Comparison of ENCODE assay signal across 17 cellular contexts in genomic region chr5:143080982-143081381, GRCh38.
"Had no signal": no experiment of that assay in that cellular context is flagged by ENCODE, and none has a peak within 500 bp of the region (broad histone marks: within the 10 kb centered on the region; RNA-seq: fewer than 3 reads in every experiment).

No MANE protein-coding gene starts in this region.

- H3K36me3 Mint-ChIP-seq: mesothelial cell of epicardium had no signal

- H3K4me3 Mint-ChIP-seq: mesothelial cell of epicardium, nephron had no signal

- H3K27me3 Mint-ChIP-seq: progenitor cell of endocrine pancreas had no signal

- DNase-seq: effector memory CD4-positive, alpha-beta T cell; gastrocnemius medialis; heart right ventricle; hypothalamus; islet precursor cell; mammary epithelial cell; occipital lobe; pancreas; right cardiac atrium; stimulated activated CD4-positive, alpha-beta T cell treated with anti-CD3 and anti-CD28 coated beads, Interleukin-12 subunit alpha, Interleukin-12 subunit beta, amount 100 ng/mL, for 4 hours; stomach; substantia nigra had no signal

- H3K27ac Mint-ChIP-seq: mesothelial cell of epicardium, nephron, progenitor cell of endocrine pancreas had no signal

- ATAC-seq: esophagus mucosa, gastrocnemius medialis, heart right ventricle, left lobe of liver, pancreas, right cardiac atrium had no signal

- H3K9me3 Mint-ChIP-seq: mesothelial cell of epicardium, nephron had no signal
